In genomic region chr9:5478214-5478613, GRCh38 we compare ENCODE assay signal across 23 cellular contexts. TPM values are rescaled to one million over a fixed set of nuclear protein-coding genes. Genes with fewer than 3 reads are reported as not detected.
DNase-seq lines count a peak whose midpoint lies in the region; ATAC-seq and TF ChIP-seq lines count a peak whose summit lies in the region.
"Had no signal": no experiment of that assay in that cellular context is flagged by ENCODE, and none has a peak within 500 bp of the region (broad histone marks: within the 10 kb centered on the region; RNA-seq: fewer than 3 reads in every experiment).

No MANE protein-coding gene starts in this region.

- peaks cover 6 to 9% of the 10 kb centered on the region in 2 donors for H3K27me3 Mint-ChIP-seq in natural killer cell treated with Interleukin-12 subunit alpha and Interleukin-12 subunit beta and Interleukin-15 and Interleukin-18, amount 100 ng/mL, for 72 hours
- peaks cover 10 to 12% of the 10 kb centered on the region in 2 donors for H3K27me3 Mint-ChIP-seq in natural killer cell (ENCODE audit: low read depth in 2 of 2)
- H3K27me3 Mint-ChIP-seq in activated T-helper 2 cell treated with anti-CD3 and anti-CD28 coated beads, Interferon-gamma antibody, Interleukin-2, Interleukin-4, amounts not matched to agents 10 μg/mL and 5 μg/mL and 100 μg/mL, durations not matched to agents 14 hours and 24 hours and 36 hours (ENCODE audit: low read depth), result no peaks in the 10 kb centered on the region
- H3K27me3 Mint-ChIP-seq: memory B cell had no signal

- H3K36me3 ChIP-seq in upper lobe of right lung, result no peaks in the 10 kb centered on the region
- H3K36me3 ChIP-seq: WERI-Rb-1 had no signal

- H3K9me3 Mint-ChIP-seq in natural killer cell treated with Interleukin-12 subunit alpha and Interleukin-12 subunit beta and Interleukin-15 and Interleukin-18, amount 100 ng/mL, for 72 hours, result peaks cover 5% of the 10 kb centered on the region
- no peaks in the 10 kb centered on the region for H3K9me3 Mint-ChIP-seq in natural killer cell
- H3K9me3 Mint-ChIP-seq in activated T-helper 2 cell treated with anti-CD3 and anti-CD28 coated beads, Interferon-gamma antibody, Interleukin-2, Interleukin-4, amounts not matched to agents 10 μg/mL and 5 μg/mL and 100 μg/mL, durations not matched to agents 14 hours and 24 hours and 36 hours, result peaks cover 14% of the 10 kb centered on the region

- TF ChIP-seq CTCF in natural killer cell (IDR thresholded peaks at IDR 0.05) (no peak), upper lobe of right lung (IDR thresholded peaks at IDR 0.05) (no peak)

- no peak for DNase-seq in natural killer cell treated with Interleukin-12 subunit alpha and Interleukin-12 subunit beta and Interleukin-15 and Interleukin-18, amount 100 ng/mL, for 72 hours (ENCODE audit: low spot score)
- no peak for DNase-seq in natural killer cell
- no peak for DNase-seq in activated T-helper 2 cell treated with anti-CD3 and anti-CD28 coated beads, Interferon-gamma antibody, Interleukin-2, Interleukin-4, amounts not matched to agents 10 μg/mL and 5 μg/mL and 100 μg/mL, durations not matched to agents 14 hours and 24 hours and 36 hours (ENCODE audit: low spot score)
- no peak for DNase-seq in upper lobe of right lung
- no peak for DNase-seq in middle frontal gyrus (ENCODE audit: extremely low spot score, low spot score)
- DNase-seq: activated CD8-positive, alpha-beta memory T cell treated with anti-CD3 and anti-CD28 coated beads for 24 hours; C1 segment of cervical spinal cord; Calu3; DND-41; effector CD4-positive, alpha-beta T cell; GM23248; NCI-H1105; NCI-H2029; NCI-H2227 treated with DMSO at 0.1 percent for 48 hours; NCI-H748 treated with DMSO at 0.1 percent for 48 hours; stimulated activated naive CD4-positive, alpha-beta T cell treated with Interleukin-2 at 50 U/mL for 16 hours; WERI-Rb-1 had no signal

- no peaks in the 10 kb centered on the region for H3K4me1 ChIP-seq in upper lobe of right lung

- no peak overlapping the region for H3K27ac ChIP-seq in upper lobe of right lung
- H3K27ac ChIP-seq: epithelial cell of prostate, GM23248, skin epidermis, WERI-Rb-1 had no signal

- no peaks in the 10 kb centered on the region for H3K27me3 ChIP-seq in upper lobe of right lung

- H3K4me3 ChIP-seq in upper lobe of right lung, result no peak overlapping the region
- H3K4me3 ChIP-seq: GM23248, skin epidermis had no signal

- peak; percentile 48 to 75 for ATAC-seq in natural killer cell treated with Interleukin-12 subunit alpha and Interleukin-12 subunit beta and Interleukin-15 and Interleukin-18, amount 100 ng/mL, for 72 hours
- no peak for ATAC-seq in natural killer cell
- peak; percentile 46 for ATAC-seq in GM21576 (IDR thresholded peaks at IDR 0.05; ENCODE audit: unreplicated experiment)
- peak; percentile 58 for ATAC-seq in upper lobe of right lung
- no peak for ATAC-seq in GM21619 (IDR thresholded peaks at IDR 0.05; ENCODE audit: unreplicated experiment)

- peaks cover 34 to 56% of the 10 kb centered on the region in 2 donors for H3K4me1 Mint-ChIP-seq in natural killer cell treated with Interleukin-12 subunit alpha and Interleukin-12 subunit beta and Interleukin-15 and Interleukin-18, amount 100 ng/mL, for 72 hours (ENCODE audit: low read depth in 2 of 2)
- H3K4me1 Mint-ChIP-seq in natural killer cell, result peaks cover 8 to 14% of the 10 kb centered on the region in 2 donors
- H3K4me1 Mint-ChIP-seq in activated T-helper 2 cell treated with anti-CD3 and anti-CD28 coated beads, Interferon-gamma antibody, Interleukin-2, Interleukin-4, amounts not matched to agents 10 μg/mL and 5 μg/mL and 100 μg/mL, durations not matched to agents 14 hours and 24 hours and 36 hours (ENCODE audit: low read depth), result peaks cover 11% of the 10 kb centered on the region
- H3K4me1 Mint-ChIP-seq: brain had no signal

- intact Hi-C loops in natural killer cell (cut with micrococcal nuclease) (no loop called here), upper lobe of right lung (cut with DNase I) (no loop called here)
- intact Hi-C loops in activated T-helper 2 cell treated with anti-CD3 and anti-CD28 coated beads, Interferon-gamma antibody, Interleukin-2, Interleukin-4, amounts not matched to agents 10 μg/mL and 5 μg/mL and 100 μg/mL, durations not matched to agents 14 hours and 24 hours and 36 hours (cut with micrococcal nuclease), result no loop called here

- no peaks in the 10 kb centered on the region for H3K9me3 ChIP-seq in upper lobe of right lung

- H3K36me3 Mint-ChIP-seq in natural killer cell treated with Interleukin-12 subunit alpha and Interleukin-12 subunit beta and Interleukin-15 and Interleukin-18, amount 100 ng/mL, for 72 hours, result peaks cover 24% of the 10 kb centered on the region
- no peaks in the 10 kb centered on the region for H3K36me3 Mint-ChIP-seq in natural killer cell
- peaks cover 11% of the 10 kb centered on the region for H3K36me3 Mint-ChIP-seq in activated T-helper 2 cell treated with anti-CD3 and anti-CD28 coated beads, Interferon-gamma antibody, Interleukin-2, Interleukin-4, amounts not matched to agents 10 μg/mL and 5 μg/mL and 100 μg/mL, durations not matched to agents 14 hours and 24 hours and 36 hours (ENCODE audit: low read depth)
- H3K36me3 Mint-ChIP-seq: brain had no signal

- H3K27ac Mint-ChIP-seq in natural killer cell treated with Interleukin-12 subunit alpha and Interleukin-12 subunit beta and Interleukin-15 and Interleukin-18, amount 100 ng/mL, for 72 hours, result peak overlapping the region; percentile 5 to 52
- H3K27ac Mint-ChIP-seq in natural killer cell, result no peak overlapping the region
- peak overlapping the region; percentile 53 for H3K27ac Mint-ChIP-seq in activated T-helper 2 cell treated with anti-CD3 and anti-CD28 coated beads, Interferon-gamma antibody, Interleukin-2, Interleukin-4, amounts not matched to agents 10 μg/mL and 5 μg/mL and 100 μg/mL, durations not matched to agents 14 hours and 24 hours and 36 hours
- H3K27ac Mint-ChIP-seq: brain, memory B cell had no signal

- H3K4me3 Mint-ChIP-seq in natural killer cell treated with Interleukin-12 subunit alpha and Interleukin-12 subunit beta and Interleukin-15 and Interleukin-18, amount 100 ng/mL, for 72 hours, result no peak overlapping the region
- no peak overlapping the region for H3K4me3 Mint-ChIP-seq in natural killer cell
- H3K4me3 Mint-ChIP-seq in activated T-helper 2 cell treated with anti-CD3 and anti-CD28 coated beads, Interferon-gamma antibody, Interleukin-2, Interleukin-4, amounts not matched to agents 10 μg/mL and 5 μg/mL and 100 μg/mL, durations not matched to agents 14 hours and 24 hours and 36 hours (ENCODE audit: low read depth), result no peak overlapping the region
- H3K4me3 Mint-ChIP-seq: brain, memory B cell had no signal

RNA-seq across cellular contexts. Expression of gene CD274, which starts 27.9 kb away (rescaled TPM):
- 100 to 1,000 TPM in 1 of 2 donors, 10 to 100 TPM in 1; 97.1 to 242 TPM for total RNA-seq in natural killer cell treated with Interleukin-12 subunit alpha and Interleukin-12 subunit beta and Interleukin-15 and Interleukin-18, amount 100 ng/mL, for 72 hours
- total RNA-seq in natural killer cell (1 to 10 TPM; 4.9 to 7.2 (median 6.0) TPM), upper lobe of right lung (25.9 TPM)
- 36.7 and 40.5 TPM in 2 replicates for total RNA-seq in activated T-helper 2 cell treated with anti-CD3 and anti-CD28 coated beads, Interferon-gamma antibody, Interleukin-2, Interleukin-4, amounts not matched to agents 10 μg/mL and 5 μg/mL and 100 μg/mL, durations not matched to agents 14 hours and 24 hours and 36 hours

RNA-seq across cellular contexts. Expression of gene PDCD1LG2, which starts 32.1 kb away (rescaled TPM):
- total RNA-seq in natural killer cell treated with Interleukin-12 subunit alpha and Interleukin-12 subunit beta and Interleukin-15 and Interleukin-18, amount 100 ng/mL, for 72 hours, result 1 to 10 TPM in 1 of 2 donors, under 1 TPM in 1; 0.55 to 1.7 TPM
- 1 to 10 TPM in 1 of 3 donors, under 1 TPM in 2; 0.14 to 1.2 (median 0.16) TPM for total RNA-seq in natural killer cell
- 1.7 and 2.0 TPM in 2 replicates for total RNA-seq in activated T-helper 2 cell treated with anti-CD3 and anti-CD28 coated beads, Interferon-gamma antibody, Interleukin-2, Interleukin-4, amounts not matched to agents 10 μg/mL and 5 μg/mL and 100 μg/mL, durations not matched to agents 14 hours and 24 hours and 36 hours
- total RNA-seq in upper lobe of right lung, result 6.3 TPM
- total RNA-seq: Calu3 had no signal

RNA-seq across cellular contexts. Expression of gene PLGRKT, which starts 40.5 kb away (rescaled TPM):
- 10 to 100 TPM; 30.7 to 47.4 TPM for total RNA-seq in natural killer cell treated with Interleukin-12 subunit alpha and Interleukin-12 subunit beta and Interleukin-15 and Interleukin-18, amount 100 ng/mL, for 72 hours
- total RNA-seq in natural killer cell (10 to 100 TPM; 14.7 to 17.8 (median 17.3) TPM), upper lobe of right lung (18.0 TPM)
- 39.3 and 42.3 TPM in 2 replicates for total RNA-seq in activated T-helper 2 cell treated with anti-CD3 and anti-CD28 coated beads, Interferon-gamma antibody, Interleukin-2, Interleukin-4, amounts not matched to agents 10 μg/mL and 5 μg/mL and 100 μg/mL, durations not matched to agents 14 hours and 24 hours and 36 hours

Comparison
In these comparisons a context has a peak if more than half of its experiments do, and no peak if none do; other contexts are left out.
1. ATAC-seq: peak in natural killer cell treated with Interleukin-12 subunit alpha and Interleukin-12 subunit beta and Interleukin-15 and Interleukin-18, amount 100 ng/mL, for 72 hours (2 of 2), GM21576 (single experiment) and upper lobe of right lung (single experiment); none in natural killer cell (0 of 3) and GM21619 (single experiment).
2. H3K27ac Mint-ChIP-seq: peak in natural killer cell treated with Interleukin-12 subunit alpha and Interleukin-12 subunit beta and Interleukin-15 and Interleukin-18, amount 100 ng/mL, for 72 hours (2 of 2) and activated T-helper 2 cell treated with anti-CD3 and anti-CD28 coated beads, Interferon-gamma antibody, Interleukin-2, Interleukin-4, amounts not matched to agents 10 μg/mL and 5 μg/mL and 100 μg/mL, durations not matched to agents 14 hours and 24 hours and 36 hours (single experiment); none in natural killer cell (0 of 2).